11 cellular contexts compared by ENCODE assay signal in the genomic region with DNA sequence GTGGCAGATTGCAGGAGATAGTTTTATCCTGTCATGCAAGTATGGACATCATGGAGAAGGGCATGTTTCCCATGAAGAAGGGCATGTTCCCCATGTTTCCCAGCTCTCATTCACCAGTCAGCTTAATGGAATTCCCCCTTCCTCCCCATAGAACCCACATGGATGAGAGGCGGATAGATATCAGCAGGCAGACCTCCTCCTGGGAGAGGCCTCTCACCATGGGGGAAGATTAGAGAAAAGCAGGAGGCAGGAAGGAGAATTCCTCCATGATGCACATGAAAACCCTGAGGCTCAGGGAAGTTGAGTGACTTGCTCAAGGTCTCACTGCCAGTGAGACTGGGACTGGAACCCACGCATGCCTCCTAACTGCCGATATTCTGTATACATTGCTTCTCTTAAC.
DNase-seq lines count a peak whose midpoint lies in the region; ATAC-seq and TF ChIP-seq lines count a peak whose summit lies in the region.
"Had no signal": no experiment of that assay in that cellular context is flagged by ENCODE, and none has a peak within 500 bp of the region (broad histone marks: within the 10 kb centered on the region; RNA-seq: fewer than 3 reads in every experiment).

No MANE protein-coding gene starts in this region.

- peak overlapping the region; percentile 72 for H3K27ac ChIP-seq in CD8-positive, alpha-beta memory T cell (ENCODE audit: low read depth, low read length)
- H3K27ac ChIP-seq in lower lobe of right lung, result peak overlapping the region; percentile 8

- intact Hi-C loops in lower lobe of right lung (cut with DNase I), result no loop called here

- no peaks in the 10 kb centered on the region for H3K9me3 Mint-ChIP-seq in CD8-positive, alpha-beta memory T cell
- peaks cover 0 to 10% of the 10 kb centered on the region in 2 donors for H3K9me3 Mint-ChIP-seq in activated naive CD4-positive, alpha-beta T cell treated with anti-CD3 and anti-CD28 coated beads, Interleukin-2, amount 50 U/mL, for 72 hours

- DNase-seq in CD8-positive, alpha-beta memory T cell, result no peak
- no peak for DNase-seq in activated naive CD4-positive, alpha-beta T cell treated with anti-CD3 and anti-CD28 coated beads, Interleukin-2, amount 50 U/mL, for 72 hours (ENCODE audit: low spot score in 2 of 2)
- no peak for DNase-seq in lower lobe of right lung
- no peak for DNase-seq in NCI-H526 (lab: John Stamatoyannopoulos, UW)
- no peak for DNase-seq in RPMI8226
- no peak for DNase-seq in GM10248 (ENCODE audit: extremely low spot score)
- no peak for DNase-seq in hypothalamus (lab: John Stamatoyannopoulos, UW)
- DNase-seq: DMS79, occipital lobe, SHP77 had no signal

- peaks cover 0 to 16% (median 5%) of the 10 kb centered on the region in 3 donors for H3K36me3 Mint-ChIP-seq in CD8-positive, alpha-beta memory T cell
- H3K36me3 Mint-ChIP-seq in activated naive CD4-positive, alpha-beta T cell treated with anti-CD3 and anti-CD28 coated beads, Interleukin-2, amount 50 U/mL, for 72 hours, result peaks cover 0 to 26% of the 10 kb centered on the region in 2 donors

- peaks cover 0 to 1% of the 10 kb centered on the region in 2 donors for H3K27me3 Mint-ChIP-seq in CD8-positive, alpha-beta memory T cell

- no peaks in the 10 kb centered on the region for H3K36me3 ChIP-seq in CD8-positive, alpha-beta memory T cell (ENCODE audit: insufficient read depth, low read length)
- no peaks in the 10 kb centered on the region for H3K36me3 ChIP-seq in lower lobe of right lung

- POLR2A ChIA-PET in CD8-positive, alpha-beta memory T cell (lab: Charles Lee), result interaction anchor here (0.6 kb wide), 2 partner anchors 43 to 211 kb away, joined by 3 to 4 read pairs; no protein-coding TSS in a partner anchor
- POLR2A ChIA-PET in GM10248 (lab: Yijun Ruan, JAX), result no interaction called here

- peaks cover 47% of the 10 kb centered on the region for H3K4me1 ChIP-seq in CD8-positive, alpha-beta memory T cell (ENCODE audit: insufficient read depth, low read length)
- no peaks in the 10 kb centered on the region for H3K4me1 ChIP-seq in lower lobe of right lung

- peaks cover 49 to 75% (median 73%) of the 10 kb centered on the region in 3 donors for H3K4me1 Mint-ChIP-seq in CD8-positive, alpha-beta memory T cell

- H3K4me3 Mint-ChIP-seq in CD8-positive, alpha-beta memory T cell, result peak overlapping the region in 6 of 7 donors; percentile 76 to 86 (median 85)

- no peaks in the 10 kb centered on the region for H3K9me3 ChIP-seq in CD8-positive, alpha-beta memory T cell (ENCODE audit: low read length)
- no peaks in the 10 kb centered on the region for H3K9me3 ChIP-seq in lower lobe of right lung

- H3K27me3 ChIP-seq in CD8-positive, alpha-beta memory T cell (ENCODE audit: insufficient read depth, low read length, poor library complexity, severe bottlenecking), result no peaks in the 10 kb centered on the region
- no peaks in the 10 kb centered on the region for H3K27me3 ChIP-seq in lower lobe of right lung (ENCODE audit: low read depth)

- peak overlapping the region; percentile 88 to 99 (median 96) for H3K27ac Mint-ChIP-seq in CD8-positive, alpha-beta memory T cell
- peak overlapping the region; percentile 91 to 96 for H3K27ac Mint-ChIP-seq in activated naive CD4-positive, alpha-beta T cell treated with anti-CD3 and anti-CD28 coated beads, Interleukin-2, amount 50 U/mL, for 72 hours

- peak overlapping the region; percentile 46 for H3K4me3 ChIP-seq in CD8-positive, alpha-beta memory T cell (ENCODE audit: low read length)
- no peak overlapping the region for H3K4me3 ChIP-seq in lower lobe of right lung

- CTCF ChIA-PET in CD8-positive, alpha-beta memory T cell (lab: Charles Lee), result interaction anchor here (0.8 to 1.3 kb wide), 8 partner anchors 14 to 332 kb away, joined by 3 to 5 read pairs (median 3); no protein-coding TSS in a partner anchor
- CTCF ChIA-PET in GM10248 (lab: Yijun Ruan, JAX), result interaction anchor here (1.0 to 1.7 kb wide), 5 partner anchors 8 to 212 kb away, joined by 3 to 4 read pairs (median 3); no protein-coding TSS in a partner anchor

- TF ChIP-seq CTCF in lower lobe of right lung (IDR thresholded peaks at IDR 0.05), result no peak
- TF ChIP-seq CTCF in GM10248 (IDR thresholded peaks at IDR 0.05; ENCODE audit: control extremely low read depth, extremely low read depth, low read depth, missing control alignments), result no peak

- ATAC-seq in HG03439 (IDR thresholded peaks at IDR 0.05; ENCODE audit: unreplicated experiment) (peak; percentile 1), lower lobe of right lung (no peak)
- ATAC-seq in activated naive CD4-positive, alpha-beta T cell treated with anti-CD3 and anti-CD28 coated beads, Interleukin-2, amount 50 U/mL, for 72 hours, result no peak
